Comparison of ENCODE assay signal across 14 cellular contexts in the genomic region with DNA sequence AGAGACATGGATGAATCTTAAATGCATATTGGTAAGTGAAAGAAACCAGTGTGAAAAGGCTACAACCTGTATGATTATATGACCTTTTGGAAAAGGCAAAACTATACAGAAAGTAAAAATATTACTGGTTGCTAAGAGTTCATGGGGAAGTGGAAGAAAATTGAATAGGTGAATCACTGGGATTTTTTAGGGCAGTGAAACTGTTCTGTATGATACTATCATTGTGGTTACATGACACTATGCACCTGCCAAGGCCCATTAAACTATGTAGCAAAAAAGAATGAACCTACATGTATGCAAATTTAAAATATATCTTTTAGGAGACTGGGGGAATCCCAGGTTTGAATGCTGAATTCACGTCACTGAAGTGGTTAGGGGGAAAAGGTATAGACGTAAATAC. TPM values are rescaled to one million over a fixed set of nuclear protein-coding genes. Genes with fewer than 3 reads are reported as not detected.
A peak's percentile ranks its signal among the peaks of the same experiment; 100 is the strongest.
DNase-seq lines count a peak whose midpoint lies in the region; ATAC-seq and TF ChIP-seq lines count a peak whose summit lies in the region.
"Had no signal": no experiment of that assay in that cellular context is flagged by ENCODE, and none has a peak within 500 bp of the region (broad histone marks: within the 10 kb centered on the region; RNA-seq: fewer than 3 reads in every experiment).

No MANE protein-coding gene starts in this region.

- no peak overlapping the region for H3K27ac Mint-ChIP-seq in activated B cell treated with CpG ODN at 0.5 μM for 24 hours
- no peak overlapping the region for H3K27ac Mint-ChIP-seq in Caco-2 (ENCODE audit: unreplicated experiment)
- H3K27ac Mint-ChIP-seq: activated T-helper 1 cell treated with anti-CD3 and anti-CD28 coated beads, Interleukin-12 subunit alpha, Interleukin-12 subunit beta, Interleukin-2, Interleukin-4 antibody, amounts not matched to agents 30 ng/mL and 10 ng/mL and 1 ng/mL, durations not matched to agents 14 hours and 24 hours and 36 hours; natural killer cell treated with Interleukin-12 subunit alpha and Interleukin-12 subunit beta and Interleukin-15 and Interleukin-18, amount 100 ng/mL, for 72 hours had no signal

- H3K9me3 Mint-ChIP-seq in activated B cell treated with CpG ODN at 0.5 μM for 24 hours = peaks cover 25% of the 10 kb centered on the region
- H3K9me3 Mint-ChIP-seq in Caco-2 (ENCODE audit: unreplicated experiment) = peaks cover 13% of the 10 kb centered on the region
- H3K9me3 Mint-ChIP-seq: activated T-helper 1 cell treated with anti-CD3 and anti-CD28 coated beads, Interleukin-12 subunit alpha, Interleukin-12 subunit beta, Interleukin-2, Interleukin-4 antibody, amounts not matched to agents 30 ng/mL and 10 ng/mL and 1 ng/mL, durations not matched to agents 14 hours and 24 hours and 36 hours had no signal

- DNase-seq in activated B cell treated with CpG ODN at 0.5 μM for 24 hours = no peak
- no peak for DNase-seq in DMS 273 (lab: John Stamatoyannopoulos, UW; ENCODE audit: unreplicated experiment)
- no peak for DNase-seq in Caco-2
- no peak for DNase-seq in sciatic nerve (ENCODE audit: low spot score)
- DNase-seq: NCI-H1694 treated with DMSO at 0.1 percent for 48 hours, PC-9 had no signal

- POLR2A ChIA-PET in activated B cell treated with CpG ODN at 0.5 μM for 24 hours (lab: Charles Lee) (no interaction called here), Caco-2 (lab: Charles Lee) (no interaction called here)

- H3K4me1 Mint-ChIP-seq in activated B cell treated with CpG ODN at 0.5 μM for 24 hours (peaks cover 3% of the 10 kb centered on the region), Caco-2 (ENCODE audit: low read depth, unreplicated experiment) (peaks cover under 1% of the 10 kb centered on the region)

- no peaks in the 10 kb centered on the region for H3K27me3 Mint-ChIP-seq in activated B cell treated with CpG ODN at 0.5 μM for 24 hours
- H3K27me3 Mint-ChIP-seq in Caco-2 (ENCODE audit: insufficient read depth, unreplicated experiment) = peaks cover 8% of the 10 kb centered on the region

- no peaks in the 10 kb centered on the region for H3K27me3 ChIP-seq in Caco-2 (replicated peaks; ENCODE audit: control insufficient read depth, insufficient read depth, low read length)

- ATAC-seq in GM18517 (IDR thresholded peaks at IDR 0.05; ENCODE audit: unreplicated experiment) (peak; percentile 93), GM19455 (IDR thresholded peaks at IDR 0.05; ENCODE audit: unreplicated experiment) (peak; percentile 72), HG02885 (IDR thresholded peaks at IDR 0.05; ENCODE audit: poor library complexity, unreplicated experiment) (peak; percentile 86), activated B cell treated with CpG ODN at 0.5 μM for 24 hours (ENCODE audit: low read depth) (peak; percentile 40), sciatic nerve (no peak)
- ATAC-seq: natural killer cell treated with Interleukin-12 subunit alpha and Interleukin-12 subunit beta and Interleukin-15 and Interleukin-18, amount 100 ng/mL, for 72 hours had no signal

- no peaks in the 10 kb centered on the region for H3K4me1 ChIP-seq in Caco-2

- TF ChIP-seq CTCF in activated B cell treated with CpG ODN at 0.5 μM for 24 hours (IDR thresholded peaks at IDR 0.05) (no peak), Caco-2 (IDR thresholded peaks at IDR 0.05; ENCODE audit: insufficient read depth in 1 of 2, low read depth in 1 of 2, low read length in 1 of 2, severe bottlenecking in 1 of 2, unreplicated experiment in 1 of 2) (no peak)

- CTCF ChIA-PET in activated B cell treated with CpG ODN at 0.5 μM for 24 hours (lab: Charles Lee) = no interaction called here
- CTCF ChIA-PET in Caco-2 (lab: Charles Lee) = no interaction called here

- H3K4me3 Mint-ChIP-seq in activated B cell treated with CpG ODN at 0.5 μM for 24 hours (no peak overlapping the region), Caco-2 (ENCODE audit: unreplicated experiment) (no peak overlapping the region)
- H3K4me3 Mint-ChIP-seq: activated T-helper 1 cell treated with anti-CD3 and anti-CD28 coated beads, Interleukin-12 subunit alpha, Interleukin-12 subunit beta, Interleukin-2, Interleukin-4 antibody, amounts not matched to agents 30 ng/mL and 10 ng/mL and 1 ng/mL, durations not matched to agents 14 hours and 24 hours and 36 hours; natural killer cell treated with Interleukin-12 subunit alpha and Interleukin-12 subunit beta and Interleukin-15 and Interleukin-18, amount 100 ng/mL, for 72 hours had no signal

- H3K9me3 ChIP-seq in Caco-2 = peaks cover 6% of the 10 kb centered on the region

- no TSS peak for BruUV-seq in Caco-2 (replicated peaks; lab: Mats Ljungman, UMichigan)

- no peak overlapping the region for H3K4me3 ChIP-seq in Caco-2 (ENCODE audit: low read depth, low read length)
- H3K4me3 ChIP-seq: PC-9, skin epidermis had no signal

- H3K36me3 Mint-ChIP-seq in activated B cell treated with CpG ODN at 0.5 μM for 24 hours (ENCODE audit: low read depth) = no peaks in the 10 kb centered on the region
- no peaks in the 10 kb centered on the region for H3K36me3 Mint-ChIP-seq in Caco-2 (ENCODE audit: insufficient read depth, unreplicated experiment)
- H3K36me3 Mint-ChIP-seq: natural killer cell treated with Interleukin-12 subunit alpha and Interleukin-12 subunit beta and Interleukin-15 and Interleukin-18, amount 100 ng/mL, for 72 hours had no signal

- intact Hi-C loops in activated B cell treated with CpG ODN at 0.5 μM for 24 hours (cut with micrococcal nuclease) (no loop called here), Caco-2 (cut with micrococcal nuclease; ENCODE audit: unreplicated experiment) (no loop called here), sciatic nerve (cut with DNase I) (no loop called here)

- no peaks in the 10 kb centered on the region for H3K36me3 ChIP-seq in Caco-2 (ENCODE audit: control insufficient read depth, insufficient read depth, low read length)

RNA-seq across cellular contexts. Expression of a gene that starts 12.6 kb away (rescaled TPM):
- total RNA-seq in activated B cell treated with CpG ODN at 0.5 μM for 24 hours (not detected in 2 replicates), Caco-2 (2022) (not detected in 2 replicates), sciatic nerve (0.40 TPM)
- total RNA-seq: activated T-helper 1 cell treated with anti-CD3 and anti-CD28 coated beads, Interleukin-12 subunit alpha, Interleukin-12 subunit beta, Interleukin-2, Interleukin-4 antibody, amounts not matched to agents 30 ng/mL and 10 ng/mL and 1 ng/mL, durations not matched to agents 14 hours and 24 hours and 36 hours; fibroblast of villous mesenchyme; HT1080; natural killer cell treated with Interleukin-12 subunit alpha and Interleukin-12 subunit beta and Interleukin-15 and Interleukin-18, amount 100 ng/mL, for 72 hours; PC-9 had no signal

RNA-seq across cellular contexts. Expression of a gene that starts 30.6 kb away (rescaled TPM):
- total RNA-seq in activated B cell treated with CpG ODN at 0.5 μM for 24 hours (not detected in 2 replicates), Caco-2 (2022) (not detected in 2 replicates), sciatic nerve (2.4 TPM)
- total RNA-seq: activated T-helper 1 cell treated with anti-CD3 and anti-CD28 coated beads, Interleukin-12 subunit alpha, Interleukin-12 subunit beta, Interleukin-2, Interleukin-4 antibody, amounts not matched to agents 30 ng/mL and 10 ng/mL and 1 ng/mL, durations not matched to agents 14 hours and 24 hours and 36 hours; fibroblast of villous mesenchyme; HT1080; natural killer cell treated with Interleukin-12 subunit alpha and Interleukin-12 subunit beta and Interleukin-15 and Interleukin-18, amount 100 ng/mL, for 72 hours; PC-9 had no signal

RNA-seq across cellular contexts. Expression of a gene that starts 40.5 kb away (rescaled TPM):
- total RNA-seq in activated B cell treated with CpG ODN at 0.5 μM for 24 hours = not detected in 2 replicates
- total RNA-seq in Caco-2 (2022) = not detected in 2 replicates
- 1.1 TPM for total RNA-seq in sciatic nerve
- total RNA-seq: activated T-helper 1 cell treated with anti-CD3 and anti-CD28 coated beads, Interleukin-12 subunit alpha, Interleukin-12 subunit beta, Interleukin-2, Interleukin-4 antibody, amounts not matched to agents 30 ng/mL and 10 ng/mL and 1 ng/mL, durations not matched to agents 14 hours and 24 hours and 36 hours; fibroblast of villous mesenchyme; HT1080; natural killer cell treated with Interleukin-12 subunit alpha and Interleukin-12 subunit beta and Interleukin-15 and Interleukin-18, amount 100 ng/mL, for 72 hours; PC-9 had no signal

RNA-seq across cellular contexts. Expression of a gene that starts 57.0 kb away (rescaled TPM):
- total RNA-seq in activated B cell treated with CpG ODN at 0.5 μM for 24 hours (not detected in 2 replicates), Caco-2 (2022) (not detected in 2 replicates), sciatic nerve (not detected)
- total RNA-seq: activated T-helper 1 cell treated with anti-CD3 and anti-CD28 coated beads, Interleukin-12 subunit alpha, Interleukin-12 subunit beta, Interleukin-2, Interleukin-4 antibody, amounts not matched to agents 30 ng/mL and 10 ng/mL and 1 ng/mL, durations not matched to agents 14 hours and 24 hours and 36 hours; fibroblast of villous mesenchyme; HT1080; natural killer cell treated with Interleukin-12 subunit alpha and Interleukin-12 subunit beta and Interleukin-15 and Interleukin-18, amount 100 ng/mL, for 72 hours; PC-9 had no signal
